24 cellular contexts compared by ENCODE assay signal in genomic region chr17:74804683-74805082, GRCh38. TPM values are rescaled to one million over a fixed set of nuclear protein-coding genes. Genes with fewer than 3 reads are reported as not detected.
"Had no signal": no experiment of that assay in that cellular context is flagged by ENCODE, and none has a peak within 500 bp of the region (broad histone marks: within the 10 kb centered on the region; RNA-seq: fewer than 3 reads in every experiment).

No MANE protein-coding gene starts in this region.

- H3K9me3 ChIP-seq: stomach, suprapubic skin, testis, thoracic aorta, thyroid gland, tibial artery, tibial nerve, transverse colon, upper lobe of left lung, uterus, vagina had no signal

- ATAC-seq: stimulated activated effector memory CD8-positive, alpha-beta T cell treated with anti-CD3 and anti-CD28 coated beads, Interleukin-12 subunit alpha, Interleukin-12 subunit beta, amount 100 ng/mL, for 72 hours; stimulated activated memory B cell treated with anti-CD40 and anti-IgM and Interleukin-4, amounts not matched to agents 10 μg/mL and 1 μg/mL and 100 μg/mL, for 72 hours; stimulated activated naive B cell treated with anti-CD40 and anti-IgM and Interleukin-4, amounts not matched to agents 10 μg/mL and 1 μg/mL and 100 μg/mL, for 72 hours; stimulated activated naive CD8-positive, alpha-beta T cell treated with anti-CD3 and anti-CD28 coated beads, Interleukin-15, amount 100 ng/mL, for 72 hours; stimulated activated naive CD8-positive, alpha-beta T cell treated with anti-CD3 and anti-CD28 coated beads, Interleukin-15, Interleukin-2, amounts not matched to agents 100 U/mL and 50 U/mL, for 24 hours had no signal

- H3K27me3 ChIP-seq: stomach, suprapubic skin, testis, thyroid gland, tibial artery, tibial nerve, transverse colon, upper lobe of left lung, uterus, vagina had no signal

- H3K4me1 ChIP-seq: suprapubic skin, testis, tibial artery, uterus, vagina had no signal

- H3K27ac ChIP-seq: stomach, suprapubic skin, testis, thoracic aorta, tibial artery, tibial nerve, vagina had no signal

- H3K4me3 ChIP-seq: stomach, suprapubic skin, testis, thoracic aorta, thyroid gland, tibial artery, tibial nerve, transverse colon, upper lobe of left lung, uterus, vagina had no signal

- H3K36me3 ChIP-seq: thyroid gland, transverse colon, uterus had no signal

- DNase-seq: stimulated activated CD4-positive, alpha-beta T cell treated with anti-CD3 and anti-CD28 coated beads, Interleukin-2, amount 100 ng/mL, for 48 hours; stimulated activated CD4-positive, alpha-beta T cell treated with anti-CD3 and anti-CD28 coated beads, Interleukin-4, amount 100 ng/mL, for 1 hour; stimulated activated CD4-positive, alpha-beta T cell treated with anti-CD3 and anti-CD28 coated beads, Interleukin-4, amount 100 ng/mL, for 24 hours; stimulated activated CD4-positive, alpha-beta T cell treated with anti-CD3 and anti-CD28 coated beads, Interleukin-4, amount 100 ng/mL, for 4 hours; stimulated activated CD8-positive, alpha-beta memory T cell treated with anti-CD3 and anti-CD28 coated beads, Interleukin-4, amount 100 ng/mL, for 48 hours; stimulated activated naive B cell treated with anti-CD40 and anti-IgM and Interleukin-4, amounts not matched to agents 10 μg/mL and 1 μg/mL and 100 μg/mL, for 72 hours; stimulated activated naive CD4-positive, alpha-beta T cell; stimulated activated naive CD4-positive, alpha-beta T cell treated with Interleukin-2 at 50 U/mL for 16 hours; stimulated activated naive CD8-positive, alpha-beta T cell treated with anti-CD3 and anti-CD28 coated beads, Interleukin-15, amount 100 ng/mL, for 72 hours; stimulated activated naive CD8-positive, alpha-beta T cell treated with anti-CD3 and anti-CD28 coated beads, Interleukin-15, Interleukin-2, amounts not matched to agents 100 U/mL and 50 U/mL, for 24 hours; stomach; testis; thyroid gland; tibial artery; transverse colon; trophoblast cell; uterus had no signal

RNA-seq across cellular contexts. Expression of gene GRIN2C, which starts 55.0 kb away (rescaled TPM):
- total RNA-seq: vagina had no signal
